ENCODE assay signal across 20 cellular contexts in genomic region chr11:68321293-68322030, GRCh38. TPM values are rescaled to one million over a fixed set of nuclear protein-coding genes. Genes with fewer than 3 reads are reported as not detected.
DNase-seq lines count a peak whose midpoint lies in the region; ATAC-seq and TF ChIP-seq lines count a peak whose summit lies in the region.
"Had no signal": no experiment of that assay in that cellular context is flagged by ENCODE, and none has a peak within 500 bp of the region (broad histone marks: within the 10 kb centered on the region; RNA-seq: fewer than 3 reads in every experiment).

No MANE protein-coding gene starts in this region.

- TF ChIP-seq POLR2A in suprapubic skin (IDR thresholded peaks at IDR 0.05): no peak

- intact Hi-C loops in Panc1 (cut with micrococcal nuclease; ENCODE audit: unreplicated experiment) (no loop called here), left lung (cut with DNase I) (no loop called here)

- POLR2A ChIA-PET in Panc1 (lab: Charles Lee): no interaction called here

- CTCF ChIA-PET in Panc1 (lab: Charles Lee): no interaction called here

- H3K4me1 ChIP-seq in Panc1 (ENCODE audit: control insufficient read depth, insufficient read depth, low read length) (peaks cover 65% of the 10 kb centered on the region), duodenal mucosa (ENCODE audit: control insufficient read depth in 1 of 2, insufficient read depth in 2 of 2, low read length in 2 of 2) (peaks cover 43 to 49% of the 10 kb centered on the region in 2 donors), left lung (peaks cover 0 to 25% of the 10 kb centered on the region in 2 donors), suprapubic skin (peaks cover 31% of the 10 kb centered on the region)
- H3K4me1 ChIP-seq: uterus had no signal

- DNase-seq in Panc1 (ENCODE audit: low read depth, low spot score) (no peak), left lung (no peak), suprapubic skin (ENCODE audit: low spot score in 2 of 2) (no peak), DMS53 (lab: John Stamatoyannopoulos, UW) (no peak), SIG-M5 treated with dmso at 0.1 percent for 504 hours (lab: John Stamatoyannopoulos, UW; ENCODE audit: unreplicated experiment) (no peak)
- DNase-seq: activated CD8-positive, alpha-beta memory T cell treated with anti-CD3 and anti-CD28 coated beads for 24 hours; caudate nucleus; GOT3; kidney glomerular epithelial cell; NCI-H1048; NCI-H2107; stimulated activated naive CD8-positive, alpha-beta T cell treated with anti-CD3 and anti-CD28 coated beads, Interleukin-15, amount 100 ng/mL, for 72 hours; T1000; uterus had no signal

- TF ChIP-seq CTCF in Panc1 (IDR thresholded peaks at IDR 0.05) (no peak), left lung (IDR thresholded peaks at IDR 0.05) (no peak), suprapubic skin (IDR thresholded peaks at IDR 0.05) (no peak)

- BruUV-seq in Panc1 (replicated peaks; lab: Mats Ljungman, UMichigan): TSS peak; percentile 34

- H3K27me3 ChIP-seq in Panc1 (ENCODE audit: control insufficient read depth, insufficient read depth, low read length) (no peaks in the 10 kb centered on the region), duodenal mucosa (ENCODE audit: control insufficient read depth in 1 of 2, insufficient read depth in 2 of 2, low read length in 2 of 2) (no peaks in the 10 kb centered on the region), left lung (no peaks in the 10 kb centered on the region), suprapubic skin (no peaks in the 10 kb centered on the region)
- H3K27me3 ChIP-seq: uterus had no signal

- H3K27ac ChIP-seq in Panc1 (ENCODE audit: low read length) (peak overlapping the region; percentile 78), duodenal mucosa (ENCODE audit: low read depth, low read length) (no peak overlapping the region), left lung (no peak overlapping the region), suprapubic skin (peak overlapping the region; percentile 30)
- H3K27ac ChIP-seq: HL-60, uterus had no signal

- no peaks in the 10 kb centered on the region for H3K9me3 ChIP-seq in Panc1 (ENCODE audit: control insufficient read depth, insufficient read depth, low read depth, low read length)
- H3K9me3 ChIP-seq in duodenal mucosa (ENCODE audit: control insufficient read depth in 1 of 2, low read length in 2 of 2): no peaks in the 10 kb centered on the region
- H3K9me3 ChIP-seq in left lung: no peaks in the 10 kb centered on the region
- no peaks in the 10 kb centered on the region for H3K9me3 ChIP-seq in suprapubic skin
- H3K9me3 ChIP-seq: uterus had no signal

- H3K36me3 ChIP-seq in Panc1 (ENCODE audit: control insufficient read depth, insufficient read depth, low read length): no peaks in the 10 kb centered on the region
- no peaks in the 10 kb centered on the region for H3K36me3 ChIP-seq in duodenal mucosa (ENCODE audit: control insufficient read depth in 1 of 2, insufficient read depth in 2 of 2, low read length in 2 of 2)
- H3K36me3 ChIP-seq in left lung: no peaks in the 10 kb centered on the region
- no peaks in the 10 kb centered on the region for H3K36me3 ChIP-seq in suprapubic skin
- H3K36me3 ChIP-seq: uterus had no signal

- TF ChIP-seq EP300 in suprapubic skin (IDR thresholded peaks at IDR 0.05): no peak

- no peak overlapping the region for H3K4me3 ChIP-seq in Panc1 (ENCODE audit: low read depth in 2 of 2, low read length in 2 of 2)
- H3K4me3 ChIP-seq in duodenal mucosa (ENCODE audit: low read depth in 1 of 2, low read length in 2 of 2): peak overlapping the region in 1 of 2 donors; percentile 20
- H3K4me3 ChIP-seq in left lung: no peak overlapping the region
- no peak overlapping the region for H3K4me3 ChIP-seq in suprapubic skin
- H3K4me3 ChIP-seq: K562, uterus had no signal

- 53% methylated on average over 15 of the region's 16 CpGs for WGBS in suprapubic skin

- ATAC-seq in Panc1 (0 out of 2 replicates have a peak, but pooled peaks have one; percentile 6), left lung (peak; percentile 76), HG03045 (IDR thresholded peaks at IDR 0.05; ENCODE audit: unreplicated experiment) (no peak), HG03280 (IDR thresholded peaks at IDR 0.05; ENCODE audit: unreplicated experiment) (no peak)
- ATAC-seq: activated CD4-positive, CD25-positive, alpha-beta regulatory T cell treated with anti-CD3 and anti-CD28 coated beads, Interleukin-2, amount 50 U/mL, for 24 hours; K562; stimulated activated naive CD8-positive, alpha-beta T cell treated with anti-CD3 and anti-CD28 coated beads, Interleukin-15, amount 100 ng/mL, for 72 hours had no signal

- in situ Hi-C loops in Panc1 (cut with HindIII; ENCODE audit: low pct_unique_long_range_greater_than_20kb, low sequenced_read_pairs): no loop called here

- H3K9ac ChIP-seq in duodenal mucosa (ENCODE audit: low read depth in 1 of 2, low read length in 2 of 2): peak overlapping the region; percentile 29 to 57

RNA-seq across cellular contexts. Expression of gene LRP5, which starts 9.1 kb away (rescaled TPM):
- total RNA-seq in Panc1 (2021; ENCODE audit: unreplicated experiment): 171 TPM
- polyA plus RNA-seq in Panc1 (2012; ENCODE audit: insufficient read length): 357 TPM
- 10 to 100 TPM; 48.9 to 57.1 TPM for total RNA-seq in left lung
- total RNA-seq in suprapubic skin: 10 to 100 TPM; 27.3 to 60.1 (median 35.0) TPM

RNA-seq across cellular contexts. Expression of gene C11orf24, which starts 49.7 kb away (rescaled TPM):
- total RNA-seq in Panc1 (2021; ENCODE audit: unreplicated experiment) (53.1 TPM), left lung (10 to 100 TPM; 44.7 to 50.9 TPM), suprapubic skin (10 to 100 TPM in 3 of 4 donors, 1 to 10 TPM in 1; 7.2 to 24.8 (median 16.7) TPM)
- polyA plus RNA-seq in Panc1 (2012; ENCODE audit: insufficient read length): 48.1 TPM

Comparison
In these comparisons a context has a peak if more than half of its experiments do, and no peak if none do; other contexts are left out.
1. ATAC-seq: peak in Panc1 (single experiment) and left lung (single experiment); none in HG03045 (single experiment) and HG03280 (single experiment).
2. H3K27ac ChIP-seq: peak in Panc1 (single experiment) and suprapubic skin (single experiment); none in duodenal mucosa (single experiment) and left lung (0 of 2).